ENCODE assay signal across 28 cellular contexts in genomic region chr6:92690997-92691599, GRCh38.
DNase-seq lines count a peak whose midpoint lies in the region; ATAC-seq, FAIRE-seq and TF ChIP-seq lines count a peak whose summit lies in the region.
"Had no signal": no experiment of that assay in that cellular context is flagged by ENCODE, and none has a peak within 500 bp of the region (broad histone marks: within the 10 kb centered on the region; RNA-seq: fewer than 3 reads in every experiment).

No MANE protein-coding gene starts in this region.

- no peaks in the 10 kb centered on the region for H3K9me3 ChIP-seq in left lung
- H3K9me3 ChIP-seq: BE2C, heart right ventricle, ovary, spleen, suprapubic skin had no signal

- no peak for TF ChIP-seq CTCF in left lung (IDR thresholded peaks at IDR 0.05)

- H3K36me3 ChIP-seq in left lung: no peaks in the 10 kb centered on the region
- H3K36me3 ChIP-seq: BE2C, heart right ventricle, ovary, spleen, suprapubic skin had no signal

- DNase-seq in NCI-H510A treated with DMSO at 0.1 percent for 48 hours (lab: John Stamatoyannopoulos, UW) (peak; percentile 31), NCI-H510A (lab: John Stamatoyannopoulos, UW) (no peak), HTR-8/SVneo (ENCODE audit: insufficient read length, low spot score) (no peak), amniotic epithelial cell (ENCODE audit: low read depth) (peak; percentile 87), left lung (no peak)
- no peak for DNase-seq in activated CD8-positive, alpha-beta memory T cell treated with anti-CD3 and anti-CD28 coated beads, Interleukin-2, amount 50 U/mL, for 48 hours
- DNase-seq: 8988T; activated CD4-positive, alpha-beta T cell treated with anti-CD3 and anti-CD28 coated beads, Interleukin-2, amount 50 U/mL, for 1 hour; activated naive CD4-positive, alpha-beta T cell treated with anti-CD3 and anti-CD28 coated beads, Interleukin-2, amount 10 ng/mL, durations not matched to agents 7 days and 5 days; BE2C; DMS79 treated with DMSO at 0.1 percent for 48 hours; H7; heart right ventricle; natural killer cell; NCI-H2081 treated with DMSO at 0.1 percent for 48 hours; ovary; retina; RPMI8226; spleen; stimulated activated CD4-positive, alpha-beta T cell treated with anti-CD3 and anti-CD28 coated beads, Interleukin-4, amount 100 ng/mL, for 1 hour had no signal

- no peaks in the 10 kb centered on the region for H3K27me3 ChIP-seq in left lung
- H3K27me3 ChIP-seq: BE2C, dorsolateral prefrontal cortex, heart right ventricle, ovary, spleen, suprapubic skin had no signal

- intact Hi-C loops in left lung (cut with DNase I): no loop called here

- H3K27ac ChIP-seq in left lung: no peak overlapping the region
- H3K27ac ChIP-seq: dorsolateral prefrontal cortex, heart right ventricle, ovary, spleen, suprapubic skin had no signal

- FAIRE-seq in HTR-8/SVneo (lab: Jason Lieb, UNC): peak; percentile 36
- FAIRE-seq: GM12878 had no signal

- ATAC-seq in left lung (peak; percentile 50), HG03378 (IDR thresholded peaks at IDR 0.05; ENCODE audit: unreplicated experiment) (no peak), GM18517 (IDR thresholded peaks at IDR 0.05; ENCODE audit: unreplicated experiment) (no peak)
- ATAC-seq: GM12878; left lobe of liver; natural killer cell; SK-N-SH treated with all-trans-retinoic acid at 6 μM for 48 hours; stimulated activated memory B cell treated with anti-CD40 and anti-IgM and Interleukin-4, amounts not matched to agents 10 μg/mL and 1 μg/mL and 100 μg/mL, for 72 hours had no signal

- no peak overlapping the region for H3K4me3 ChIP-seq in left lung
- H3K4me3 ChIP-seq: dorsolateral prefrontal cortex, GM12878, heart right ventricle, ovary, spleen, suprapubic skin had no signal

- no peaks in the 10 kb centered on the region for H3K4me1 ChIP-seq in left lung
- H3K4me1 ChIP-seq: spleen, suprapubic skin had no signal

Comparison
In these comparisons a context has a peak if more than half of its experiments do, and no peak if none do; other contexts are left out.
1. DNase-seq: peak in NCI-H510A treated with DMSO at 0.1 percent for 48 hours (single experiment) and amniotic epithelial cell (single experiment); none in NCI-H510A (single experiment), HTR-8/SVneo (single experiment), left lung (0 of 2) and activated CD8-positive, alpha-beta memory T cell treated with anti-CD3 and anti-CD28 coated beads, Interleukin-2, amount 50 U/mL, for 48 hours (single experiment).